In the genomic region with DNA sequence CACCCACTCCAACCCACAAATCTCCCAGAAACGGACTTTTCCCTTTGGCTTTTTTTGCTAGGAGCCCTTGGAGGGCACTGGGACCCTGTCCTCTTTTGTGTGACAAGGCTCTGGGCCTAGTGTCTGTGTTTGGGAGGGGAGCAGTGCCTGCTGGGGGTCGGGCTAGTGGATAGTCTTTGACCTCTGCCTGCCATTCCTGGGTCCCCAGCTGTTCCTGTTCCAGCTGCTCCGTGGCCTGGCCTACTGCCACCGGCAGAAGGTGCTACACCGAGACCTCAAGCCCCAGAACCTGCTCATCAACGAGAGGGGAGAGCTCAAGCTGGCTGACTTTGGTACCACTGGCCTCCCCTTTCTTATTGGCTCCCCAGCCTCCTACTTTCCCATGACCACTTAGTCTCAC, we compare ENCODE assay signal across 23 cellular contexts. TPM values are rescaled to one million over a fixed set of nuclear protein-coding genes. Genes with fewer than 3 reads are reported as not detected.
DNase-seq lines count a peak whose midpoint lies in the region; ATAC-seq and TF ChIP-seq lines count a peak whose summit lies in the region.
"Had no signal": no experiment of that assay in that cellular context is flagged by ENCODE, and none has a peak within 500 bp of the region (broad histone marks: within the 10 kb centered on the region; RNA-seq: fewer than 3 reads in every experiment).

No MANE protein-coding gene starts in this region.

- intact Hi-C loops in cardiac septum (cut with DNase I) = no loop called here
- intact Hi-C loops in left ventricle myocardium superior (cut with micrococcal nuclease) = no loop called here
- intact Hi-C loops in spleen (cut with DNase I; ENCODE audit: low total_unique reads) = no loop called here

- H3K4me3 ChIP-seq in spleen = no peak overlapping the region
- H3K4me3 ChIP-seq: BLaER1 treated with 17β-estradiol and CSF1 and Interleukin-3, amounts not matched to agents 10 nM and 100 nM; GM23248; K562 had no signal

- H3K27ac ChIP-seq in spleen = no peak overlapping the region
- H3K27ac ChIP-seq: BLaER1 treated with 17β-estradiol and CSF1 and Interleukin-3, amounts not matched to agents 10 nM and 100 nM; GM23248 had no signal

- no peaks in the 10 kb centered on the region for H3K27me3 Mint-ChIP-seq in T-helper 17 cell
- no peaks in the 10 kb centered on the region for H3K27me3 Mint-ChIP-seq in chondrocyte (ENCODE audit: low read depth)
- H3K27me3 Mint-ChIP-seq: B cell; CD4-positive, CD25-positive, alpha-beta regulatory T cell had no signal

- peak overlapping the region; percentile 27 for H3K27ac Mint-ChIP-seq in T-helper 17 cell
- no peak overlapping the region for H3K27ac Mint-ChIP-seq in chondrocyte (ENCODE audit: unreplicated experiment)
- H3K27ac Mint-ChIP-seq: B cell, HFFc6 had no signal

- no peaks in the 10 kb centered on the region for H3K9me3 Mint-ChIP-seq in chondrocyte (ENCODE audit: low read depth)
- H3K9me3 Mint-ChIP-seq: CD8-positive, alpha-beta memory T cell; HFFc6 had no signal

- in situ Hi-C loops in G401 (cut with HindIII; ENCODE audit: low sequenced_read_pairs) = no loop called here

- 88 to 94% (median 93%) methylated on average over 5 to 6 of the region's 6 CpGs for WGBS in spleen, 5 donors

- no peaks in the 10 kb centered on the region for H3K27me3 ChIP-seq in spleen (replicated peaks in 1 of 7)

- peaks cover 0 to 11% (median 0%) of the 10 kb centered on the region in 6 donors for H3K4me1 ChIP-seq in spleen

- H3K4me3 Mint-ChIP-seq in T-helper 17 cell (peak overlapping the region; percentile 59), chondrocyte (ENCODE audit: unreplicated experiment) (no peak overlapping the region)
- H3K4me3 Mint-ChIP-seq: B cell; CD8-positive, alpha-beta memory T cell; HFFc6 had no signal

- TF ChIP-seq CTCF in chondrocyte (IDR thresholded peaks at IDR 0.05) (no peak), spleen (IDR thresholded peaks at IDR 0.05 in 8 of 11, conservative IDR thresholded peaks at IDR 0.05 in 3 of 11) (no peak)

- peaks cover 0 to 78% (median 58%) of the 10 kb centered on the region in 6 donors for H3K36me3 ChIP-seq in spleen

- DNase-seq in cardiac septum (ENCODE audit: low spot score) (peak; percentile 59), left ventricle myocardium superior (no peak), T-helper 17 cell (no peak), chondrocyte (ENCODE audit: low spot score) (peak; percentile 58), spleen (peak; percentile 66), G401 (ENCODE audit: low spot score) (no peak)
- DNase-seq: 8988T; CD4-positive, CD25-positive, alpha-beta regulatory T cell; CD8-positive, alpha-beta memory T cell; COR-L47; DMS 273 treated with DMSO at 0.1 percent for 48 hours; DMS53; DND-41; EL; GM23248; HCEC 1CT; HFFc6; IMR-90 had no signal

- H3K9me3 ChIP-seq in T-helper 17 cell (ENCODE audit: control insufficient read depth, low read length, poor library complexity, severe bottlenecking) (no peaks in the 10 kb centered on the region), spleen (no peaks in the 10 kb centered on the region)
- H3K9me3 ChIP-seq: BLaER1 treated with 17β-estradiol and CSF1 and Interleukin-3, amounts not matched to agents 10 nM and 100 nM had no signal

- H3K4me1 Mint-ChIP-seq in T-helper 17 cell (peaks cover 6% of the 10 kb centered on the region), chondrocyte (ENCODE audit: low read depth) (peaks cover 7% of the 10 kb centered on the region)

- no peak for ATAC-seq in left ventricle myocardium superior
- no peak for ATAC-seq in T-helper 17 cell
- ATAC-seq in HG03039 (IDR thresholded peaks at IDR 0.05; ENCODE audit: unreplicated experiment) = no peak
- no peak for ATAC-seq in GM19395 (IDR thresholded peaks at IDR 0.05; ENCODE audit: unreplicated experiment)
- ATAC-seq: K562 had no signal

- H3K36me3 Mint-ChIP-seq in T-helper 17 cell (ENCODE audit: low read depth) (peaks cover 2% of the 10 kb centered on the region), chondrocyte (ENCODE audit: low read depth) (peaks cover 39% of the 10 kb centered on the region)

- TF ChIP-seq POLR2A in spleen (IDR thresholded peaks at IDR 0.05) = no peak

RNA-seq across cellular contexts. Expression of gene USP11, which starts 6.7 kb away (rescaled TPM):
- total RNA-seq in cardiac septum (64.9 TPM), left ventricle myocardium superior (31.4 TPM), T-helper 17 cell (10 to 100 TPM; 42.0 to 42.9 TPM), chondrocyte (151 to 189 TPM (median 157 TPM) in 3 replicates), spleen (10 to 100 TPM; 46.2 to 91.5 (median 70.9) TPM)
- 10 to 100 TPM; 19.9 to 35.2 (median 31.5) TPM for polyA plus RNA-seq in spleen
- 53.1 and 57.3 TPM in 2 replicates for total RNA-seq in G401 (2014; rRNA removed; shearing (Covaris generic))

RNA-seq across cellular contexts. Expression of gene CDK16, which starts 7.6 kb away (rescaled TPM):
- total RNA-seq in cardiac septum (177 TPM), left ventricle myocardium superior (155 TPM), T-helper 17 cell (100 to 1,000 TPM; 123 to 145 TPM), chondrocyte (172 to 183 TPM (median 179 TPM) in 3 replicates), spleen (10 to 100 TPM; 51.7 to 75.3 (median 60.0) TPM)
- 10 to 100 TPM; 18.4 to 37.9 (median 28.8) TPM for polyA plus RNA-seq in spleen
- 88.1 and 118 TPM in 2 replicates for total RNA-seq in G401 (2014; rRNA removed; shearing (Covaris generic))

RNA-seq across cellular contexts. Expression of gene UBA1, which starts 32.4 kb away (rescaled TPM):
- total RNA-seq in cardiac septum = 160 TPM
- 100 TPM for total RNA-seq in left ventricle myocardium superior
- total RNA-seq in T-helper 17 cell = 100 to 1,000 TPM; 109 to 112 TPM
- total RNA-seq in chondrocyte = 299 to 312 TPM (median 311 TPM) in 3 replicates
- total RNA-seq in spleen = 100 to 1,000 TPM; 172 to 207 (median 194) TPM
- polyA plus RNA-seq in spleen = 10 to 100 TPM; 57.7 to 92.8 (median 88.9) TPM
- total RNA-seq in G401 (2014; rRNA removed; shearing (Covaris generic)) = 198 and 217 TPM in 2 replicates

Comparison
In these comparisons a context has a peak if more than half of its experiments do, and no peak if none do; other contexts are left out.
1. DNase-seq: peak in cardiac septum (single experiment), chondrocyte (single experiment) and spleen (single experiment); none in left ventricle myocardium superior (single experiment), T-helper 17 cell (0 of 3) and G401 (single experiment).